In the genomic region with DNA sequence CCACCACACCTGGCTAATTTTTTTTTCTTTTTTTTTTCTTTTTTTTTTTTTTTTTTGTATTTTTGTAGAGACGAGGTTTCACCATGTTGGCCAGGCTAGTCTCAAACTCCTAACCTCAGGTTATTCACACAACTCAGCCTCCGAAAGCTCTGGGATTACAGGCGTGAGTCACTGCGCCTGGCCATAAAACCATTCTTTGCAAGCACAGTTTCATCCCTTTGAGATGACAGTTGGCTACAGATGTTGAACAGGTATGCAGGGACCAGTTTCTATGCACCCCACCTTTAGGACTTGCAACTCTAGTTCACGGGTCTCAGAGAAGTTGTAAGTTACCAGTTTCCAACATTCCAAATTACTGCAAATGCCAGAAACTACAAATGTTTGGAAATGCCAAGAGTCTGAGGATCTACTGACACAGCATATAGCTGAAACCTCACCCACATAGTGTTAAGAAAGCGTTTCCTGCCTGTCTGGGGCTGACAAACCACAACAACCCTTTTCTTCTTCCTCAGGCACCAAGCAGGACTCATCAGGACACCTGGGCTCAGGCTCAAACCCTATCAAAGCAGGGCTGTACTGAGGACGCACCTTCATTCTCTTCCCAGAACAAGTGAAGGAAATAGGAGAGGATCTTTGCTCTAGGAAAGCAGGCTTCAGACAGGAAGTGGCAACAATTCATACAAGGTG, we compare ENCODE assay signal across 9 cellular contexts.
DNase-seq lines count a peak whose midpoint lies in the region; ATAC-seq and TF ChIP-seq lines count a peak whose summit lies in the region.
"Had no signal": no experiment of that assay in that cellular context is flagged by ENCODE, and none has a peak within 500 bp of the region (broad histone marks: within the 10 kb centered on the region; RNA-seq: fewer than 3 reads in every experiment).

No MANE protein-coding gene starts in this region.

- H3K9me3 Mint-ChIP-seq in activated naive CD8-positive, alpha-beta T cell treated with anti-CD3 and anti-CD28 coated beads, Interleukin-2, amount 50 U/mL, for 24 hours = no peaks in the 10 kb centered on the region

- no peaks in the 10 kb centered on the region for H3K36me3 Mint-ChIP-seq in activated naive CD8-positive, alpha-beta T cell treated with anti-CD3 and anti-CD28 coated beads, Interleukin-2, amount 50 U/mL, for 24 hours (ENCODE audit: low read depth)

- H3K79me2 ChIP-seq in parathyroid adenoma = peaks cover 36% of the 10 kb centered on the region

- H3K4me3 Mint-ChIP-seq in activated naive CD8-positive, alpha-beta T cell treated with anti-CD3 and anti-CD28 coated beads, Interleukin-2, amount 50 U/mL, for 24 hours = peak overlapping the region; percentile 34

- H3K4me1 Mint-ChIP-seq in activated naive CD8-positive, alpha-beta T cell treated with anti-CD3 and anti-CD28 coated beads, Interleukin-2, amount 50 U/mL, for 24 hours = peaks cover 58% of the 10 kb centered on the region

- no peak for TF ChIP-seq CTCF in parathyroid adenoma (IDR thresholded peaks at IDR 0.05)

- no peaks in the 10 kb centered on the region for H3K27me3 ChIP-seq in parathyroid adenoma (ENCODE audit: control insufficient read depth, insufficient read depth, low read length)

- no peaks in the 10 kb centered on the region for H3K9me3 ChIP-seq in parathyroid adenoma (ENCODE audit: control insufficient read depth, low read length)

- H3K27me3 Mint-ChIP-seq in activated naive CD8-positive, alpha-beta T cell treated with anti-CD3 and anti-CD28 coated beads, Interleukin-2, amount 50 U/mL, for 24 hours = no peaks in the 10 kb centered on the region

- peak; percentile 43 for ATAC-seq in GM18873 (IDR thresholded peaks at IDR 0.05; ENCODE audit: low FRiP score, unreplicated experiment)
- peak; percentile 63 for ATAC-seq in HG02938 (IDR thresholded peaks at IDR 0.05; ENCODE audit: unreplicated experiment)
- peak; percentile 72 for ATAC-seq in activated naive CD8-positive, alpha-beta T cell treated with anti-CD3 and anti-CD28 coated beads, Interleukin-2, amount 50 U/mL, for 24 hours

- peak; percentile 72 for DNase-seq in RPMI8226
- DNase-seq in activated naive CD8-positive, alpha-beta T cell treated with anti-CD3 and anti-CD28 coated beads, Interleukin-2, amount 50 U/mL, for 24 hours = peak; percentile 36
- DNase-seq in AG08395 (ENCODE audit: low spot score) = no peak
- no peak for DNase-seq in NCI-H2081 (lab: John Stamatoyannopoulos, UW)
- DNase-seq in SHP77 (lab: John Stamatoyannopoulos, UW) = no peak

- peaks cover 59% of the 10 kb centered on the region for H3K4me1 ChIP-seq in parathyroid adenoma

- H3K4me3 ChIP-seq in parathyroid adenoma (ENCODE audit: low read depth, low read length) = no peak overlapping the region
- H3K4me3 ChIP-seq: SK-N-MC had no signal

- H3K9ac ChIP-seq in parathyroid adenoma = no peak overlapping the region

- peak overlapping the region; percentile 77 for H3K27ac ChIP-seq in parathyroid adenoma
- H3K27ac ChIP-seq: SK-N-MC had no signal

- peak overlapping the region; percentile 13 for H3K27ac Mint-ChIP-seq in activated naive CD8-positive, alpha-beta T cell treated with anti-CD3 and anti-CD28 coated beads, Interleukin-2, amount 50 U/mL, for 24 hours

- H2AFZ ChIP-seq in parathyroid adenoma = peak overlapping the region; percentile 40

- no peaks in the 10 kb centered on the region for H3K36me3 ChIP-seq in parathyroid adenoma (ENCODE audit: control insufficient read depth, insufficient read depth, low read length)

- H3K4me2 ChIP-seq in parathyroid adenoma (ENCODE audit: low read length) = no peak overlapping the region

Comparison
In these comparisons a context has a peak if more than half of its experiments do, and no peak if none do; other contexts are left out.
1. DNase-seq: peak in RPMI8226 (single experiment) and activated naive CD8-positive, alpha-beta T cell treated with anti-CD3 and anti-CD28 coated beads, Interleukin-2, amount 50 U/mL, for 24 hours (single experiment); none in AG08395 (single experiment), NCI-H2081 (0 of 2) and SHP77 (0 of 2).
2. Peak in every context shown above with its lines, with median percentiles within 50 percentile points of each other: ATAC-seq.